In the genomic region with DNA sequence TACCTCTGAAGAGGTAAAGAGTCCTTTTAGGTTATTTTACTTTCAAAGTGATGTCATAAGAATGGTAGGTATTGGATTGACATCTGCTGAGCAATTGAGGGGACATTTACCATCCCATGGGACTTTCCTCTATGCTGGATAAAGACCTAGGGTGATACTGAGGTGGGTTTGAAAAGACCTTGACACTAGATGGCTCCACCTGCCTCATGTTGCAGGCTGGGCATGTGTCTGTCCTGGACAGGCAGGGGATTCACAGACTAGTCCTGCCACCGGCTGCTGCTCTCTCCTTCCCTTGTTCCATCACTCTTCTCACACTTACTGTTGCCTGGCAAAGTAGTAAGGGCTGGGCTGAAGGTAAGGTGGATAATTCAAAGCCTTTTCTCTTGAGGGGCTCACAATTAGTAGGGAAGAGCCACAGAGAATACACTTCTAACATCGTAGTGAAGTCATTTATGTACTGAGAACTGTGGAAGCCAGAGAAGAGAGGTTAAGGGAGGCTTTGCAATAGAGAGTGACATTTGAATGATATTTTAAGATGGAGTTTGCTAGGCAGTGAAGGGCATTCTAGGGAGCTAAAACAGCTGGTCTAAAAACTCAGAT, we compare ENCODE assay signal across 8 cellular contexts. TPM values are rescaled to one million over a fixed set of nuclear protein-coding genes. Genes with fewer than 3 reads are reported as not detected.
DNase-seq lines count a peak whose midpoint lies in the region; ATAC-seq and TF ChIP-seq lines count a peak whose summit lies in the region.

No MANE protein-coding gene starts in this region.

- H3K27me3 ChIP-seq in GM23338 (ENCODE audit: insufficient read depth), result no peaks in the 10 kb centered on the region
- no peaks in the 10 kb centered on the region for H3K27me3 ChIP-seq in KMS-11 (ENCODE audit: insufficient read depth, low read depth)
- H3K27me3 ChIP-seq in right atrium auricular region, result no peaks in the 10 kb centered on the region

- DNase-seq in activated effector memory CD4-positive, alpha-beta T cell treated with anti-CD3 and anti-CD28 coated beads, Interleukin-2, amount 50 U/mL, for 16 hours, result peak; percentile 48
- DNase-seq in activated effector memory CD4-positive, alpha-beta T cell treated with Interleukin-2 at 50 U/mL for 16 hours, result no peak
- DNase-seq in GM23338 (ENCODE audit: low spot score) (peak; percentile 80), right atrium auricular region (ENCODE audit: low spot score) (no peak)
- DNase-seq in stimulated activated effector memory CD8-positive, alpha-beta T cell treated with anti-CD3 and anti-CD28 coated beads, Interleukin-12 subunit alpha, Interleukin-12 subunit beta, amount 100 ng/mL, for 72 hours (ENCODE audit: low spot score in 2 of 2), result no peak

- H3K4me3 ChIP-seq in GM23338, result no peak overlapping the region
- no peak overlapping the region for H3K4me3 ChIP-seq in KMS-11 (IDR thresholded peaks at IDR 0.05; ENCODE audit: insufficient read depth, low read depth, low read length)
- no peak overlapping the region for H3K4me3 ChIP-seq in WI38 (ENCODE audit: low read depth, low read length)
- no peak overlapping the region for H3K4me3 ChIP-seq in right atrium auricular region

- H3K4me3 Mint-ChIP-seq in GM23338, result no peak overlapping the region
- no peak overlapping the region for H3K4me3 Mint-ChIP-seq in stimulated activated effector memory CD8-positive, alpha-beta T cell treated with anti-CD3 and anti-CD28 coated beads, Interleukin-12 subunit alpha, Interleukin-12 subunit beta, amount 100 ng/mL, for 72 hours

- H3F3A ChIP-seq in GM23338 (replicated peaks; ENCODE audit: low read depth), result no peaks in the 10 kb centered on the region

- no peaks in the 10 kb centered on the region for H3K9me3 ChIP-seq in right atrium auricular region

- H3K36me3 ChIP-seq in GM23338 (ENCODE audit: insufficient read depth) (no peaks in the 10 kb centered on the region), KMS-11 (ENCODE audit: insufficient read depth) (no peaks in the 10 kb centered on the region), right atrium auricular region (no peaks in the 10 kb centered on the region)

- H4K20me1 ChIP-seq in GM23338 (replicated peaks; ENCODE audit: insufficient read depth) (0 out of 2 replicates have a peak, but pooled peaks cover 3% of the 10 kb centered on the region), KMS-11 (ENCODE audit: insufficient read depth) (no peaks in the 10 kb centered on the region)

- peak; percentile 66 to 96 for TF ChIP-seq CTCF in GM23338 (conservative IDR thresholded peaks at IDR 0.05; ENCODE audit: low read depth in 2 of 2)
- TF ChIP-seq CTCF in KMS-11 (conservative IDR thresholded peaks at IDR 0.05; ENCODE audit: low read depth, low read length), result 0 out of 2 replicates have a peak, but pooled peaks have one; percentile 16
- peak; percentile 19; the same call in 1 of the 2 replicates for TF ChIP-seq CTCF in WI38 (IDR thresholded peaks at IDR 0.05; ENCODE audit: low read depth, low read length)
- peak in 1 of 2 donors; percentile 54 for TF ChIP-seq CTCF in right atrium auricular region (IDR thresholded peaks at IDR 0.05)

- ATAC-seq in GM23338, result peak; percentile 88
- peak; percentile 72 for ATAC-seq in stimulated activated effector memory CD8-positive, alpha-beta T cell treated with anti-CD3 and anti-CD28 coated beads, Interleukin-12 subunit alpha, Interleukin-12 subunit beta, amount 100 ng/mL, for 72 hours
- ATAC-seq in HG03521 (IDR thresholded peaks at IDR 0.05; ENCODE audit: unreplicated experiment), result no peak

- no peak overlapping the region for H3K4me2 ChIP-seq in GM23338
- no peak overlapping the region for H3K4me2 ChIP-seq in KMS-11

- H3K4me1 ChIP-seq in GM23338 (ENCODE audit: insufficient read depth) (peaks cover 12% of the 10 kb centered on the region; the same call in 1 of the 2 replicates), KMS-11 (ENCODE audit: low read depth, poor library complexity, severe bottlenecking) (peaks cover 6% of the 10 kb centered on the region), right atrium auricular region (peaks cover 0 to 76% of the 10 kb centered on the region in 2 donors)

- no peak overlapping the region for H3K9ac ChIP-seq in KMS-11

- peak overlapping the region; percentile 27; the same call in 1 of the 2 replicates for H3K27ac Mint-ChIP-seq in GM23338
- peak overlapping the region; percentile 6 for H3K27ac Mint-ChIP-seq in stimulated activated effector memory CD8-positive, alpha-beta T cell treated with anti-CD3 and anti-CD28 coated beads, Interleukin-12 subunit alpha, Interleukin-12 subunit beta, amount 100 ng/mL, for 72 hours

- H3K9me3 Mint-ChIP-seq in GM23338, result no peaks in the 10 kb centered on the region
- H3K9me3 Mint-ChIP-seq in stimulated activated effector memory CD8-positive, alpha-beta T cell treated with anti-CD3 and anti-CD28 coated beads, Interleukin-12 subunit alpha, Interleukin-12 subunit beta, amount 100 ng/mL, for 72 hours, result no peaks in the 10 kb centered on the region

- H3K79me2 ChIP-seq in GM23338 (replicated peaks; ENCODE audit: insufficient read depth) (peaks cover 4% of the 10 kb centered on the region), KMS-11 (ENCODE audit: insufficient read depth, low read depth) (no peaks in the 10 kb centered on the region)

- H3K27me3 Mint-ChIP-seq in GM23338 (ENCODE audit: insufficient read depth, low read depth, poor library complexity), result peaks cover 1% of the 10 kb centered on the region

- H3K9me2 ChIP-seq in GM23338 (ENCODE audit: insufficient read depth), result no peaks in the 10 kb centered on the region

- H3K4me1 Mint-ChIP-seq in GM23338, result peaks cover 36% of the 10 kb centered on the region
- H3K4me1 Mint-ChIP-seq in stimulated activated effector memory CD8-positive, alpha-beta T cell treated with anti-CD3 and anti-CD28 coated beads, Interleukin-12 subunit alpha, Interleukin-12 subunit beta, amount 100 ng/mL, for 72 hours, result peaks cover 45% of the 10 kb centered on the region

- H3K27ac ChIP-seq in GM23338 (ENCODE audit: low read depth) (no peak overlapping the region), KMS-11 (no peak overlapping the region), right atrium auricular region (peak overlapping the region; percentile 18 to 41)

- H3K36me3 Mint-ChIP-seq in GM23338 (ENCODE audit: low read depth), result no peaks in the 10 kb centered on the region; the same call in 2 of the 3 replicates
- no peaks in the 10 kb centered on the region for H3K36me3 Mint-ChIP-seq in stimulated activated effector memory CD8-positive, alpha-beta T cell treated with anti-CD3 and anti-CD28 coated beads, Interleukin-12 subunit alpha, Interleukin-12 subunit beta, amount 100 ng/mL, for 72 hours

- H2AFZ ChIP-seq in GM23338 (no peak overlapping the region), KMS-11 (ENCODE audit: low read depth) (no peak overlapping the region)

TF ChIP-seq in GM23338, 12 proteins besides CTCF, POLR2A, EP300 and RAD21 (continues in another document):
- TF ChIP-seq NANOG (IDR thresholded peaks at IDR 0.05; ENCODE audit: borderline replicate concordance), result no peak
- TF ChIP-seq, protein P1, sequence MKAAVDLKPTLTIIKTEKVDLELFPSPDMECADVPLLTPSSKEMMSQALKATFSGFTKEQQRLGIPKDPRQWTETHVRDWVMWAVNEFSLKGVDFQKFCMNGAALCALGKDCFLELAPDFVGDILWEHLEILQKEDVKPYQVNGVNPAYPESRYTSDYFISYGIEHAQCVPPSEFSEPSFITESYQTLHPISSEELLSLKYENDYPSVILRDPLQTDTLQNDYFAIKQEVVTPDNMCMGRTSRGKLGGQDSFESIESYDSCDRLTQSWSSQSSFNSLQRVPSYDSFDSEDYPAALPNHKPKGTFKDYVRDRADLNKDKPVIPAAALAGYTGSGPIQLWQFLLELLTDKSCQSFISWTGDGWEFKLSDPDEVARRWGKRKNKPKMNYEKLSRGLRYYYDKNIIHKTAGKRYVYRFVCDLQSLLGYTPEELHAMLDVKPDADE (IDR thresholded peaks at IDR 0.05), result no peak
- TF ChIP-seq CREB1 (CRISPR knock-in tag; IDR thresholded peaks at IDR 0.05; ENCODE audit: low read depth), result no peak
- no peak for TF ChIP-seq EZH2phosphoT487 (IDR thresholded peaks at IDR 0.05; ENCODE audit: unreplicated experiment)
- TF ChIP-seq ZNF331 (CRISPR knock-in tag; IDR thresholded peaks at IDR 0.05; ENCODE audit: low read depth), result no peak
- TF ChIP-seq JUNB (IDR thresholded peaks at IDR 0.05; ENCODE audit: unreplicated experiment), result no peak
- TF ChIP-seq ZNF114 (CRISPR knock-in tag; IDR thresholded peaks at IDR 0.05), result no peak
- no peak for TF ChIP-seq STAT1 (IDR thresholded peaks at IDR 0.05; ENCODE audit: unreplicated experiment)
- no peak for TF ChIP-seq REST (IDR thresholded peaks at IDR 0.05; ENCODE audit: unreplicated experiment)

RNA-seq across cellular contexts. Expression of gene TRAK1, which starts 27.7 kb away (rescaled TPM):
- total RNA-seq in GM23338 (2014; rRNA removed; shearing (Covaris generic)), result 47.4 and 50.1 TPM in 2 replicates
- 12.2 and 13.4 TPM in 2 replicates for polyA plus RNA-seq in GM23338 (2016; fragmentation: Nextera tagmentation; extraction: Ambion mirVana)
- 100 to 1,000 TPM; 172 to 259 TPM for total RNA-seq in right atrium auricular region

Comparison
In these comparisons a context has a peak if more than half of its experiments do, and no peak if none do; other contexts are left out.
1. DNase-seq: peak in activated effector memory CD4-positive, alpha-beta T cell treated with anti-CD3 and anti-CD28 coated beads, Interleukin-2, amount 50 U/mL, for 16 hours (single experiment) and GM23338 (single experiment); none in activated effector memory CD4-positive, alpha-beta T cell treated with Interleukin-2 at 50 U/mL for 16 hours (single experiment), right atrium auricular region (single experiment) and stimulated activated effector memory CD8-positive, alpha-beta T cell treated with anti-CD3 and anti-CD28 coated beads, Interleukin-12 subunit alpha, Interleukin-12 subunit beta, amount 100 ng/mL, for 72 hours (0 of 2).
2. H3K27ac ChIP-seq: peak in right atrium auricular region (2 of 2); none in GM23338 (single experiment) and KMS-11 (single experiment).